Comparison of ENCODE assay signal across 8 cellular contexts in the genomic region with DNA sequence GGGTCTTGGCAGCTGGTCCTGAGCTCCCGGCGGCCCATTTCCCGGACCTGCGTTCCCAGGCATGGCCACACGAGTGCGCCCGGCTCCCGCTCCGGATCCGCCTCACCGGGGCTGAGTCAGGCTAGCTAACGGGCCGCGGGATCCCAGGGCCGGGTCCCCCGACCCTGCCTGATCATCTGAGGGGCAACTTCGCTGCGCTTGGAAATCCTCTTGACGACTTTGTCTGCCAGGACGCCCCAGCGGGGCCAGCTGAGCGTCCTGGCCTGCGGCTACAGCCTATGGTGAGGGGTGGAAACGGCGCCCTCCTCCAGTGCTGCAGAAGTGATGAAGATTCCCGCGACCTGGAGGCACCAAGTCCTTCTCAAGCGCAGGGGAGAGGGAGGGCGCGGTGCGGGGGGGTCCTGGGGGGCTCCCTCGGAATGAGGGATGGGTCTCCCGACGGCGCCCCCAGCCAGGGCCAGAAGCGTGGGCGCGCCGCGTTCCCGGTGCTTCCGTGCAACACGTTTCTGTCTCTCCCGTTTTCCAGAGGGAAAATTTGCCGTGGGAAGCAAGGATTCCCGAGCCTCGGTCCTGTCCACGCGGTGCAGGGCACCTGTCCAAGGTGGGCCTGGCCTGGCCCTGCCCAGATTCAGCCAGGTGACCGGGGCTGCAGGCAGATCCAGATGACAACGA.
DNase-seq lines count a peak whose midpoint lies in the region; ATAC-seq and TF ChIP-seq lines count a peak whose summit lies in the region.

No MANE protein-coding gene starts in this region.

- H3K36me3 ChIP-seq in H7 (replicated peaks; ENCODE audit: control insufficient read depth, insufficient read depth, low read length) (no peaks in the 10 kb centered on the region), Loucy (ENCODE audit: insufficient read depth, low read length) (no peaks in the 10 kb centered on the region), lung (ENCODE audit: control insufficient read depth in 2 of 2, insufficient read depth in 2 of 2, low read length in 2 of 2) (no peaks in the 10 kb centered on the region)

- no peaks in the 10 kb centered on the region for H3K36me3 Mint-ChIP-seq in dendritic cell treated with granulocyte-macrophage colony-stimulating factor and Interleukin-4, amounts not matched to agents 40 ng/mL and 50 ng/mL, for 4 days (ENCODE audit: low read depth)

- TF ChIP-seq CTCF in GM10266 (IDR thresholded peaks at IDR 0.05; ENCODE audit: control insufficient read depth, insufficient read depth, low read depth, missing control alignments) (peak; percentile 90), Loucy (conservative IDR thresholded peaks at IDR 0.05; ENCODE audit: low read length) (peak; percentile 75), lung (IDR thresholded peaks at IDR 0.05; ENCODE audit: control extremely low read depth, extremely low read depth) (peak; percentile 38)

- no peaks in the 10 kb centered on the region for H3K9me3 ChIP-seq in Loucy (ENCODE audit: insufficient read depth, low read depth, low read length)
- H3K9me3 ChIP-seq in lung (ENCODE audit: control insufficient read depth in 2 of 2, insufficient read depth in 1 of 2, low read length in 1 of 2), result peaks cover 0 to 2% of the 10 kb centered on the region in 2 donors

- intact Hi-C loops in dendritic cell treated with granulocyte-macrophage colony-stimulating factor and Interleukin-4, amounts not matched to agents 40 ng/mL and 50 ng/mL, for 4 days (cut with micrococcal nuclease), result loop anchor here (10.0 kb wide), 1 partner anchor 1834 kb away; no protein-coding TSS in a partner anchor

- peak overlapping the region; percentile 88 for H2AFZ ChIP-seq in Loucy (ENCODE audit: low read length)

- no peak overlapping the region for H3K27ac ChIP-seq in lung (ENCODE audit: low read depth in 1 of 2, low read length in 1 of 2)

- H3K4me3 ChIP-seq in H7 (ENCODE audit: insufficient read depth, low read depth, low read length) (peak overlapping the region; percentile 40), Loucy (ENCODE audit: low read length, poor library complexity, severe bottlenecking) (peak overlapping the region; percentile 39), lung (no peak overlapping the region)

- no peaks in the 10 kb centered on the region for H4K20me1 ChIP-seq in Loucy (ENCODE audit: insufficient read depth, low read length, poor library complexity, severe bottlenecking)

- H3K27me3 ChIP-seq in H7 (ENCODE audit: control insufficient read depth, insufficient read depth, low read length), result no peaks in the 10 kb centered on the region; the same call in 1 of the 2 replicates
- no peaks in the 10 kb centered on the region for H3K27me3 ChIP-seq in Loucy (ENCODE audit: insufficient read depth, low read length, poor library complexity, severe bottlenecking)
- no peaks in the 10 kb centered on the region for H3K27me3 ChIP-seq in lung (ENCODE audit: control insufficient read depth, insufficient read depth)

- H3K9me2 ChIP-seq in Loucy (replicated peaks; ENCODE audit: low read depth, low read length), result no peaks in the 10 kb centered on the region

- 4 to 5% methylated on average over 48 to 51 of the region's 51 CpGs for WGBS in lung, 2 donors

- peaks cover 36% of the 10 kb centered on the region for H3K27me3 Mint-ChIP-seq in dendritic cell treated with granulocyte-macrophage colony-stimulating factor and Interleukin-4, amounts not matched to agents 40 ng/mL and 50 ng/mL, for 4 days

- peak; percentile 79 for DNase-seq in GM10266 (ENCODE audit: extremely low spot score)
- DNase-seq in H7, result peak; percentile 92
- DNase-seq in activated CD4-positive, alpha-beta T cell treated with anti-CD3 and anti-CD28 coated beads, Interleukin-2, amount 50 U/mL, for 24 hours (ENCODE audit: low read depth in 1 of 2, low spot score in 1 of 2), result peak; percentile 49 to 52
- peak; percentile 73 for DNase-seq in lung (ENCODE audit: low spot score)
- peak; percentile 43 for DNase-seq in stimulated activated CD8-positive, alpha-beta memory T cell treated with anti-CD3 and anti-CD28 coated beads, Interleukin-12 subunit alpha, Interleukin-12 subunit beta, amount 100 ng/mL, for 1 hour (ENCODE audit: low read depth)
- DNase-seq in GF-D8 (lab: John Stamatoyannopoulos, UW), result no peak

- no peaks in the 10 kb centered on the region for H3K9me3 Mint-ChIP-seq in dendritic cell treated with granulocyte-macrophage colony-stimulating factor and Interleukin-4, amounts not matched to agents 40 ng/mL and 50 ng/mL, for 4 days

- peak overlapping the region; percentile 58 for H3K4me2 ChIP-seq in Loucy (ENCODE audit: low read depth, low read length, poor library complexity, severe bottlenecking)

- H3K4me1 ChIP-seq in Loucy (ENCODE audit: insufficient read depth, low read length, poor library complexity, severe bottlenecking), result no peaks in the 10 kb centered on the region
- no peaks in the 10 kb centered on the region for H3K4me1 ChIP-seq in lung (ENCODE audit: control insufficient read depth in 2 of 2, insufficient read depth in 2 of 2, low read length in 2 of 2)

- ATAC-seq in lung (ENCODE audit: insufficient read depth, low FRiP score), result peak; percentile 60

- H3K9ac ChIP-seq in Loucy (ENCODE audit: low read depth, low read length, poor library complexity, severe bottlenecking), result no peak overlapping the region

- no peak overlapping the region for H3K27ac Mint-ChIP-seq in dendritic cell treated with granulocyte-macrophage colony-stimulating factor and Interleukin-4, amounts not matched to agents 40 ng/mL and 50 ng/mL, for 4 days

- peaks cover 15% of the 10 kb centered on the region for H3K4me1 Mint-ChIP-seq in dendritic cell treated with granulocyte-macrophage colony-stimulating factor and Interleukin-4, amounts not matched to agents 40 ng/mL and 50 ng/mL, for 4 days (ENCODE audit: low read depth)

- peak overlapping the region; percentile 17 for H3K4me3 Mint-ChIP-seq in dendritic cell treated with granulocyte-macrophage colony-stimulating factor and Interleukin-4, amounts not matched to agents 40 ng/mL and 50 ng/mL, for 4 days

- H3K79me2 ChIP-seq in Loucy (ENCODE audit: insufficient read depth, low read length), result no peaks in the 10 kb centered on the region

- H3F3A ChIP-seq in Loucy (ENCODE audit: low read depth), result no peaks in the 10 kb centered on the region

Comparison
In these comparisons a context has a peak if more than half of its experiments do, and no peak if none do; other contexts are left out.
1. CTCF ChIP-seq: peak in every context shown above with its lines; median percentile 90 in GM10266; 75 in Loucy; 38 in lung.